17 cellular contexts compared by ENCODE assay signal in genomic region chr4:7819446-7819845, GRCh38.
DNase-seq lines count a peak whose midpoint lies in the region; ATAC-seq and TF ChIP-seq lines count a peak whose summit lies in the region.
"Had no signal": no experiment of that assay in that cellular context is flagged by ENCODE, and none has a peak within 500 bp of the region (broad histone marks: within the 10 kb centered on the region; RNA-seq: fewer than 3 reads in every experiment).

No MANE protein-coding gene starts in this region.

- DNase-seq in cardiac muscle cell (ENCODE audit: low read depth in 1 of 2, low spot score in 1 of 2) (no peak), Right ventricle myocardium superior (no peak), osteoblast (ENCODE audit: insufficient read length, low spot score, missing footprints) (no peak), transverse colon (no peak), head of caudate nucleus (no peak), COR-L47 (lab: John Stamatoyannopoulos, UW) (no peak)
- DNase-seq: 8988T, DMS 273 treated with DMSO at 0.1 percent for 48 hours, KBM-7, NCI-H1105 treated with DMSO at 0.1 percent for 48 hours, NCI-H1694, NCI-H2081 treated with DMSO at 0.1 percent for 48 hours, NCI-H774, SHP77 had no signal

- no peak overlapping the region for H3K4me3 ChIP-seq in cardiac muscle cell
- H3K4me3 ChIP-seq in gastroesophageal sphincter: no peak overlapping the region
- H3K4me3 ChIP-seq in osteoblast (ENCODE audit: insufficient read depth, low read length): no peak overlapping the region
- no peak overlapping the region for H3K4me3 ChIP-seq in transverse colon
- H3K4me3 ChIP-seq: HAP-1 had no signal

- WGBS in gastroesophageal sphincter (ENCODE audit: low coverage in 1 of 2), 2 donors: 86 to 96% methylated on average over 5 to 9 of the region's 9 CpGs
- WGBS in transverse colon (ENCODE audit: low coverage in 1 of 2), 2 donors: 93 to 100% methylated on average over 7 to 9 of the region's 9 CpGs

- H3K4me1 ChIP-seq in cardiac muscle cell (ENCODE audit: low read depth) (peaks cover 39% of the 10 kb centered on the region), gastroesophageal sphincter (peaks cover 9 to 69% (median 24%) of the 10 kb centered on the region in 3 donors), osteoblast (ENCODE audit: insufficient read depth, low read length) (peaks cover 71% of the 10 kb centered on the region), transverse colon (peaks cover 15 to 63% (median 19%) of the 10 kb centered on the region in 4 donors)
- H3K4me1 ChIP-seq: HAP-1 had no signal

- H3K27ac ChIP-seq in cardiac muscle cell: peak overlapping the region; percentile 90
- peak overlapping the region in 3 of 4 donors; percentile 72 to 82 (median 82) for H3K27ac ChIP-seq in gastroesophageal sphincter
- H3K27ac ChIP-seq in osteoblast (ENCODE audit: low read depth, low read length): peak overlapping the region; percentile 37
- H3K27ac ChIP-seq in transverse colon: peak overlapping the region in 3 of 4 donors; percentile 55 to 83 (median 83)

- intact Hi-C loops in Right ventricle myocardium superior (cut with DNase I): no loop called here
- intact Hi-C loops in transverse colon (cut with DNase I; ENCODE audit: low total_unique reads): no loop called here
- intact Hi-C loops in head of caudate nucleus (cut with DNase I): no loop called here

- TF ChIP-seq POLR2A in gastroesophageal sphincter (IDR thresholded peaks at IDR 0.05): no peak
- TF ChIP-seq POLR2A in transverse colon (IDR thresholded peaks at IDR 0.05): no peak

- no peak for ATAC-seq in Right ventricle myocardium superior (ENCODE audit: poor library complexity)
- ATAC-seq in gastroesophageal sphincter: no peak
- ATAC-seq in GM18870 (IDR thresholded peaks at IDR 0.05; ENCODE audit: unreplicated experiment): no peak

- H3K36me3 ChIP-seq in cardiac muscle cell (peaks cover 17% of the 10 kb centered on the region), gastroesophageal sphincter (peaks cover 0 to 41% of the 10 kb centered on the region in 2 donors), osteoblast (ENCODE audit: insufficient read depth, low read length) (peaks cover 91% of the 10 kb centered on the region), transverse colon (peaks cover 0 to 16% (median 7%) of the 10 kb centered on the region in 4 donors)

- no peak overlapping the region for H3K4me2 ChIP-seq in osteoblast (ENCODE audit: insufficient read depth, low read length)

- peaks cover 88% of the 10 kb centered on the region for H3K79me2 ChIP-seq in osteoblast (ENCODE audit: insufficient read depth, low read length)

- H3K27me3 ChIP-seq in cardiac muscle cell: no peaks in the 10 kb centered on the region
- H3K27me3 ChIP-seq in gastroesophageal sphincter: no peaks in the 10 kb centered on the region
- H3K27me3 ChIP-seq in osteoblast (ENCODE audit: insufficient read depth, low read length): no peaks in the 10 kb centered on the region
- no peaks in the 10 kb centered on the region for H3K27me3 ChIP-seq in transverse colon

- no peaks in the 10 kb centered on the region for H4K20me1 ChIP-seq in osteoblast (ENCODE audit: insufficient read depth, low read length)

- no peak for TF ChIP-seq EP300 in gastroesophageal sphincter (IDR thresholded peaks at IDR 0.05)
- no peak for TF ChIP-seq EP300 in transverse colon (IDR thresholded peaks at IDR 0.05; ENCODE audit: low read depth)

- no peak for TF ChIP-seq CTCF in cardiac muscle cell (IDR thresholded peaks at IDR 0.05; ENCODE audit: low read depth, low read length)
- no peak for TF ChIP-seq CTCF in gastroesophageal sphincter (IDR thresholded peaks at IDR 0.05)
- TF ChIP-seq CTCF in osteoblast (IDR thresholded peaks at IDR 0.05; ENCODE audit: extremely low read depth, low read depth, low read length): no peak
- no peak for TF ChIP-seq CTCF in transverse colon (IDR thresholded peaks at IDR 0.05)

- no peak overlapping the region for H2AFZ ChIP-seq in osteoblast (ENCODE audit: low read length)

- in situ Hi-C loops in transverse colon (cut with MboI; ENCODE audit: low pct_ligation_motif_present in 1 of 4, low pct_unique_long_range_greater_than_20kb in 1 of 4, low sequenced_read_pairs in 3 of 4): no loop called here

- H3K9me3 ChIP-seq in cardiac muscle cell (ENCODE audit: low read depth) (no peaks in the 10 kb centered on the region), gastroesophageal sphincter (no peaks in the 10 kb centered on the region), osteoblast (ENCODE audit: low read depth, low read length) (no peaks in the 10 kb centered on the region), transverse colon (no peaks in the 10 kb centered on the region)
- H3K9me3 ChIP-seq: HAP-1 had no signal

Comparison
In these comparisons a context has a peak if more than half of its experiments do, and no peak if none do; other contexts are left out.
1. H3K27ac ChIP-seq: peak in every context shown above with its lines; median percentile 90 in cardiac muscle cell; 83 in transverse colon; 82 in gastroesophageal sphincter; 37 in osteoblast.